In genomic region chr11:44906641-44907040, GRCh38 we compare ENCODE assay signal across 1 cellular context.
A peak's percentile ranks its signal among the peaks of the same experiment; 100 is the strongest.
TF ChIP-seq lines count a peak whose summit lies in the region.

No MANE protein-coding gene starts in this region.

TF ChIP-seq in K562, 482 proteins besides CTCF, POLR2A, EP300 and RAD21:
- TF ChIP-seq KLF1 (tag; IDR thresholded peaks at IDR 0.05) (0 out of 2 replicates have a peak, but pooled peaks have one; percentile 40), VEZF1 (CRISPR knock-in tag; IDR thresholded peaks at IDR 0.05) (peak; percentile 17; the same call in 1 of the 2 replicates), CBFA2T3 (IDR thresholded peaks at IDR 0.05) (peak; percentile 56), CTBP1 (IDR thresholded peaks at IDR 0.05; ENCODE audit: borderline replicate concordance) (no peak), ZNF766 (CRISPR knock-in tag; conservative IDR thresholded peaks at IDR 0.05) (peak; percentile 42; the same call in 1 of the 2 replicates), ARID1B (IDR thresholded peaks at IDR 0.05) (peak; percentile 45; the same call in 1 of the 2 replicates), TCF3 (CRISPR knock-in tag; IDR thresholded peaks at IDR 0.05) (peak; percentile 35; the same call in 1 of the 2 replicates), ZNF134 (CRISPR knock-in tag; conservative IDR thresholded peaks at IDR 0.05) (peak; percentile 88), RERE (CRISPR knock-in tag; IDR thresholded peaks at IDR 0.05; ENCODE audit: borderline replicate concordance) (no peak), CBFA2T2 (conservative IDR thresholded peaks at IDR 0.05) (peak; percentile 27; the same call in 1 of the 2 replicates), DPF2 (IDR thresholded peaks at IDR 0.05) (peak; percentile 21; the same call in 1 of the 2 replicates), GMEB1 (CRISPR knock-in tag; IDR thresholded peaks at IDR 0.05) (no peak)
